29 cellular contexts compared by ENCODE assay signal in genomic region chr16:71954699-71955195, GRCh38. TPM values are rescaled to one million over a fixed set of nuclear protein-coding genes. Genes with fewer than 3 reads are reported as not detected.
DNase-seq lines count a peak whose midpoint lies in the region; ATAC-seq and TF ChIP-seq lines count a peak whose summit lies in the region.
"Had no signal": no experiment of that assay in that cellular context is flagged by ENCODE, and none has a peak within 500 bp of the region (broad histone marks: within the 10 kb centered on the region; RNA-seq: fewer than 3 reads in every experiment).

No MANE protein-coding gene starts in this region.

- ATAC-seq in left lung: no peak
- ATAC-seq: activated naive CD8-positive, alpha-beta T cell treated with anti-CD3 and anti-CD28 coated beads, Interleukin-2, amount 50 U/mL, for 24 hours; left ventricle myocardium superior; sciatic nerve had no signal

- H3K79me2 ChIP-seq in mammary epithelial cell (ENCODE audit: insufficient read depth, low read length) (no peaks in the 10 kb centered on the region), GM23248 (ENCODE audit: insufficient read depth) (no peaks in the 10 kb centered on the region)

- H3K27ac ChIP-seq in mammary epithelial cell (ENCODE audit: insufficient read depth, low read depth, low read length) (no peak overlapping the region), breast epithelium (no peak overlapping the region), GM23248 (no peak overlapping the region), left lung (no peak overlapping the region)
- H3K27ac ChIP-seq: BLaER1, Peyer's patch, prostate gland, tibial artery, VCaP had no signal

- no peak overlapping the region for H3K4me2 ChIP-seq in mammary epithelial cell (ENCODE audit: insufficient read depth, low read depth, low read length)
- H3K4me2 ChIP-seq in GM23248 (ENCODE audit: unreplicated experiment): no peak overlapping the region
- H3K4me2 ChIP-seq: BLaER1 had no signal

- intact Hi-C loops in mammary epithelial cell (cut with micrococcal nuclease): no loop called here
- intact Hi-C loops in breast epithelium (cut with DNase I; ENCODE audit: low total_unique reads): no loop called here
- intact Hi-C loops in left lung (cut with DNase I): no loop called here

- DNase-seq in mammary epithelial cell (peak; percentile 8), breast epithelium (ENCODE audit: low spot score in 2 of 2) (no peak), SK-MEL-5 (ENCODE audit: low read depth, low spot score) (peak; percentile 69), foreskin melanocyte (peak; percentile 36), GM23248 (no peak), NCI-H1436 treated with DMSO at 0.1 percent for 48 hours (lab: John Stamatoyannopoulos, UW) (no peak), left lung (no peak)
- DNase-seq: activated CD4-positive, alpha-beta T cell treated with anti-CD3 and anti-CD28 coated beads for 48 hours; activated naive CD8-positive, alpha-beta T cell treated with anti-CD3 and anti-CD28 coated beads, Interleukin-2, amount 50 U/mL, for 24 hours; endodermal cell; H9; Karpas-422; left ventricle myocardium superior; NCI-H1417 treated with DMSO at 0.1 percent for 48 hours; NCI-H2081 treated with DMSO at 0.1 percent for 48 hours; NCI-H2227 treated with DMSO at 0.1 percent for 48 hours; NCI-H526 treated with DMSO at 0.1 percent for 48 hours; Peyer's patch; SHP77 treated with DMSO at 0.1 percent for 48 hours; stimulated activated CD8-positive, alpha-beta memory T cell treated with anti-CD3 and anti-CD28 coated beads, Interleukin-4, amount 100 ng/mL, for 48 hours; T1000; tibial artery had no signal

- CTCF ChIA-PET in mammary epithelial cell (lab: Charles Lee; ENCODE audit: low non-redundant PET): interaction anchor here (0.6 kb wide), 1 partner anchor 72 kb away, joined by 3 read pairs; no protein-coding TSS in a partner anchor

- TF ChIP-seq CTCF in mammary epithelial cell (conservative IDR thresholded peaks at IDR 0.05 in 1 of 2, IDR thresholded peaks at IDR 0.05 in 1 of 2; ENCODE audit: extremely low read depth in 1 of 2, insufficient read depth in 1 of 2, low read depth in 1 of 2, low read length in 2 of 2) (no peak), breast epithelium (IDR thresholded peaks at IDR 0.05) (no peak), left lung (IDR thresholded peaks at IDR 0.05) (no peak)

- H3K9ac ChIP-seq in mammary epithelial cell (ENCODE audit: insufficient read depth, low read length) (no peak overlapping the region), GM23248 (no peak overlapping the region)
- H3K9ac ChIP-seq: BLaER1 had no signal

- in situ Hi-C loops in mammary epithelial cell (cut with MboI; ENCODE audit: low sequenced_read_pairs in 2 of 2) (no loop called here), SK-MEL-5 (cut with HindIII; ENCODE audit: low pct_unique_long_range_greater_than_20kb, low sequenced_read_pairs) (no loop called here), GM23248 (cut with MboI) (no loop called here)

- H4K20me1 ChIP-seq in mammary epithelial cell (ENCODE audit: insufficient read depth, low read length) (no peaks in the 10 kb centered on the region), GM23248 (ENCODE audit: insufficient read depth) (no peaks in the 10 kb centered on the region)
- H4K20me1 ChIP-seq: BLaER1 had no signal

- dilution Hi-C loops in mammary epithelial cell (cut with HindIII; ENCODE audit: low sequenced_read_pairs): loop anchor here (5.0 kb wide), 2 partner anchors 52 to 53 kb away; partner anchors contain the start of gene DHODH

- H3K36me3 ChIP-seq in mammary epithelial cell (ENCODE audit: insufficient read depth, low read length) (no peaks in the 10 kb centered on the region), breast epithelium (no peaks in the 10 kb centered on the region), GM23248 (ENCODE audit: low read depth) (no peaks in the 10 kb centered on the region), left lung (no peaks in the 10 kb centered on the region)
- H3K36me3 ChIP-seq: BLaER1, Peyer's patch, prostate gland, tibial artery had no signal

- H3K4me3 ChIP-seq in mammary epithelial cell (replicated peaks in 1 of 3; ENCODE audit: insufficient read depth in 1 of 3, low read depth in 2 of 3, low read length in 3 of 3) (no peak overlapping the region), breast epithelium (no peak overlapping the region), GM23248 (no peak overlapping the region), left lung (no peak overlapping the region)
- H3K4me3 ChIP-seq: BLaER1, Peyer's patch, prostate gland, tibial artery had no signal

- no TSS peak for BruUV-seq in mammary epithelial cell (replicated peaks; lab: Mats Ljungman, UMichigan)

- H3K27me3 ChIP-seq in mammary epithelial cell (ENCODE audit: insufficient read depth, low read length) (no peaks in the 10 kb centered on the region), breast epithelium (no peaks in the 10 kb centered on the region), GM23248 (replicated peaks; ENCODE audit: insufficient read depth) (no peaks in the 10 kb centered on the region), left lung (no peaks in the 10 kb centered on the region)
- H3K27me3 ChIP-seq: BLaER1, Peyer's patch, tibial artery had no signal

- H3F3A ChIP-seq in GM23248 (ENCODE audit: insufficient read depth): no peaks in the 10 kb centered on the region

- no peaks in the 10 kb centered on the region for H3K9me2 ChIP-seq in GM23248 (ENCODE audit: insufficient read depth)

- H2AFZ ChIP-seq in mammary epithelial cell (ENCODE audit: low read depth, low read length) (no peak overlapping the region), GM23248 (no peak overlapping the region)

- H3K9me3 ChIP-seq in mammary epithelial cell (replicated peaks; ENCODE audit: insufficient read depth, low read length) (no peaks in the 10 kb centered on the region), breast epithelium (no peaks in the 10 kb centered on the region), GM23248 (ENCODE audit: low read depth) (no peaks in the 10 kb centered on the region), left lung (no peaks in the 10 kb centered on the region)
- H3K9me3 ChIP-seq: Peyer's patch, prostate gland, tibial artery had no signal

- no peaks in the 10 kb centered on the region for H3K4me1 ChIP-seq in mammary epithelial cell (ENCODE audit: insufficient read depth, low read length)
- H3K4me1 ChIP-seq in breast epithelium: no peaks in the 10 kb centered on the region
- H3K4me1 ChIP-seq in GM23248 (ENCODE audit: insufficient read depth): no peaks in the 10 kb centered on the region
- peaks cover 0 to 7% of the 10 kb centered on the region in 2 donors for H3K4me1 ChIP-seq in left lung
- H3K4me1 ChIP-seq: Peyer's patch, prostate gland, tibial artery had no signal

- TF ChIP-seq POLR2A in breast epithelium (IDR thresholded peaks at IDR 0.05): no peak

RNA-seq across cellular contexts. Expression of gene PKD1L3, which starts 45.5 kb away (rescaled TPM):
- total RNA-seq in mammary epithelial cell (under 1 TPM in 1 of 2 donors, not detected in 1; under 0.01 TPM), breast epithelium (under 1 TPM; under 0.01 to 0.80 (median 0.73) TPM), left lung (under 1 TPM; 0.05 to 0.17 TPM)
- polyA plus RNA-seq in mammary epithelial cell (not detected), GM23248 (2016; fragmentation: Nextera tagmentation; extraction: Ambion mirVana) (not detected in 2 replicates)
- not detected for polyA minus RNA-seq in mammary epithelial cell
- total RNA-seq in SK-MEL-5 (2014; rRNA removed; shearing (Covaris generic)): not detected in 2 replicates
- polyA plus RNA-seq in SK-MEL-5 (2015; cell fraction: cytosol; rRNA removed): not detected in 2 replicates
- not detected in 2 replicates for polyA plus RNA-seq in SK-MEL-5 (2015; cell fraction: nucleus; rRNA removed)
- total RNA-seq in GM23248 (2014; rRNA removed; shearing (Covaris generic)): not detected in 2 replicates
- total RNA-seq: astrocyte, cardiac septum, H9 had no signal
- polyA plus RNA-seq: AG04450 had no signal

RNA-seq across cellular contexts. Expression of gene DHODH, which starts 53.8 kb away (rescaled TPM):
- total RNA-seq in mammary epithelial cell (1 to 10 TPM; 2.0 to 5.9 TPM), breast epithelium (1 to 10 TPM; 4.0 to 7.8 (median 6.2) TPM), left lung (10 to 100 TPM in 1 of 2 donors, 1 to 10 TPM in 1; 5.4 to 13.2 TPM)
- polyA plus RNA-seq in mammary epithelial cell (5.1 TPM), GM23248 (2016; fragmentation: Nextera tagmentation; extraction: Ambion mirVana) (3.8 and 5.4 TPM in 2 replicates)
- 1.4 TPM for polyA minus RNA-seq in mammary epithelial cell
- total RNA-seq in SK-MEL-5 (2014; rRNA removed; shearing (Covaris generic)): 10.1 and 10.5 TPM in 2 replicates
- polyA plus RNA-seq in SK-MEL-5 (2015; cell fraction: cytosol; rRNA removed): 11.1 and 12.5 TPM in 2 replicates
- 12.2 and 17.3 TPM in 2 replicates for polyA plus RNA-seq in SK-MEL-5 (2015; cell fraction: nucleus; rRNA removed)
- total RNA-seq in GM23248 (2014; rRNA removed; shearing (Covaris generic)): 2.2 and 8.5 TPM in 2 replicates

RNA-seq across cellular contexts. Expression of gene IST1, which starts 59.4 kb away (rescaled TPM):
- total RNA-seq in mammary epithelial cell (100 to 1,000 TPM; 123 to 203 TPM), breast epithelium (100 to 1,000 TPM; 217 to 303 (median 253) TPM), left lung (100 to 1,000 TPM; 156 to 175 TPM)
- polyA plus RNA-seq in mammary epithelial cell (134 TPM), GM23248 (2016; fragmentation: Nextera tagmentation; extraction: Ambion mirVana) (102 and 113 TPM in 2 replicates)
- 98.4 TPM for polyA minus RNA-seq in mammary epithelial cell
- 163 TPM in 2 replicates for total RNA-seq in SK-MEL-5 (2014; rRNA removed; shearing (Covaris generic))
- 98.0 and 120 TPM in 2 replicates for polyA plus RNA-seq in SK-MEL-5 (2015; cell fraction: cytosol; rRNA removed)
- polyA plus RNA-seq in SK-MEL-5 (2015; cell fraction: nucleus; rRNA removed): 264 and 347 TPM in 2 replicates
- total RNA-seq in GM23248 (2014; rRNA removed; shearing (Covaris generic)): 149 and 175 TPM in 2 replicates

Comparison
In these comparisons a context has a peak if more than half of its experiments do, and no peak if none do; other contexts are left out.
1. DNase-seq: peak in mammary epithelial cell (single experiment), SK-MEL-5 (single experiment) and foreskin melanocyte (single experiment); none in breast epithelium (0 of 2), GM23248 (single experiment), NCI-H1436 treated with DMSO at 0.1 percent for 48 hours (single experiment) and left lung (0 of 2).